20 cellular contexts compared by ENCODE assay signal in genomic region chr11:20000022-20000392, GRCh38.
DNase-seq lines count a peak whose midpoint lies in the region; ATAC-seq, FAIRE-seq and TF ChIP-seq lines count a peak whose summit lies in the region.
"Had no signal": no experiment of that assay in that cellular context is flagged by ENCODE, and none has a peak within 500 bp of the region (broad histone marks: within the 10 kb centered on the region; RNA-seq: fewer than 3 reads in every experiment).

No MANE protein-coding gene starts in this region.

- H3K4me3 Mint-ChIP-seq in type B pancreatic cell = peak overlapping the region; percentile 59
- H3K4me3 Mint-ChIP-seq: T-cell had no signal

- no peak overlapping the region for H3K23ac ChIP-seq in mesendoderm (ENCODE audit: low read length)

- H3K9me3 ChIP-seq in heart right ventricle = no peaks in the 10 kb centered on the region

- H3K9ac ChIP-seq in mesendoderm (ENCODE audit: low read length) = peak overlapping the region; percentile 18
- H3K9ac ChIP-seq: GM23248 had no signal

- H3K4ac ChIP-seq in mesendoderm (ENCODE audit: low read depth, low read length) = peak overlapping the region; percentile 25

- TF ChIP-seq CTCF in heart right ventricle (IDR thresholded peaks at IDR 0.05) (no peak), type B pancreatic cell (conservative IDR thresholded peaks at IDR 0.05) (no peak)

- H3K36me3 ChIP-seq in heart right ventricle (no peaks in the 10 kb centered on the region), mesendoderm (ENCODE audit: control insufficient read depth, insufficient read depth, low read length) (no peaks in the 10 kb centered on the region)

- no peak overlapping the region for H3K4me3 ChIP-seq in heart right ventricle
- H3K4me3 ChIP-seq in mesendoderm (ENCODE audit: low read length) = no peak overlapping the region
- H3K4me3 ChIP-seq: GM23248 had no signal

- no peak overlapping the region for H2AK5ac ChIP-seq in mesendoderm (ENCODE audit: low read length)

- H3K9me3 Mint-ChIP-seq in type B pancreatic cell = no peaks in the 10 kb centered on the region
- H3K9me3 Mint-ChIP-seq: T-cell had no signal

- H3K36me3 Mint-ChIP-seq in type B pancreatic cell = no peaks in the 10 kb centered on the region
- H3K36me3 Mint-ChIP-seq: T-cell had no signal

- no peaks in the 10 kb centered on the region for H3K27me3 Mint-ChIP-seq in type B pancreatic cell

- peaks cover 76% of the 10 kb centered on the region for H3K4me1 Mint-ChIP-seq in type B pancreatic cell (ENCODE audit: unreplicated experiment)
- H3K4me1 Mint-ChIP-seq: T-cell had no signal

- DNase-seq in heart right ventricle (no peak), left cardiac atrium (no peak), caudate nucleus (lab: John Stamatoyannopoulos, UW) (no peak), mesendoderm (peak; percentile 62), type B pancreatic cell (ENCODE audit: extremely low spot score, unreplicated experiment) (no peak), urothelium cell line (ENCODE audit: low spot score) (no peak), substantia nigra (lab: John Stamatoyannopoulos, UW) (no peak)
- DNase-seq: activated CD4-positive, alpha-beta T cell treated with anti-CD3 and anti-CD28 coated beads, Interleukin-2, amount 50 U/mL, for 48 hours; activated naive CD4-positive, alpha-beta T cell; GM23248; kidney; NCI-H2171; occipital lobe; stimulated activated naive CD4-positive, alpha-beta T cell treated with Interleukin-2 at 50 U/mL for 16 hours; T-cell had no signal

- no peak for FAIRE-seq in urothelium cell line (lab: Jason Lieb, UNC)
- FAIRE-seq: colon, endometrium, G401.6, HTR-8/SVneo, kidney had no signal

- peak overlapping the region; percentile 24 for H3K18ac ChIP-seq in mesendoderm (ENCODE audit: low read length)

- intact Hi-C loops in heart right ventricle (cut with DNase I) = no loop called here
- intact Hi-C loops in left cardiac atrium (cut with DNase I) = no loop called here

- no peak overlapping the region for H2BK5ac ChIP-seq in mesendoderm (ENCODE audit: low read length)

- no peak overlapping the region for H2BK120ac ChIP-seq in mesendoderm (ENCODE audit: low read depth, low read length)

- H3K27ac ChIP-seq in heart right ventricle (peak overlapping the region in 9 of 10 donors; percentile 44 to 70 (median 62)), caudate nucleus (ENCODE audit: low read depth, low read length) (peak overlapping the region; percentile 60), mesendoderm (ENCODE audit: low read depth, low read length) (peak overlapping the region; percentile 28), substantia nigra (ENCODE audit: low read depth, low read length, poor library complexity, severe bottlenecking) (no peak overlapping the region)
- H3K27ac ChIP-seq: GM23248 had no signal

- no peak overlapping the region for H4K8ac ChIP-seq in mesendoderm (ENCODE audit: low read depth, low read length)

- no peak overlapping the region for H3K4me2 ChIP-seq in mesendoderm (ENCODE audit: low read length)

- no peaks in the 10 kb centered on the region for H3K27me3 ChIP-seq in heart right ventricle
- H3K27me3 ChIP-seq in mesendoderm (ENCODE audit: insufficient read depth, low read length, poor library complexity) = no peaks in the 10 kb centered on the region

- H3K79me2 ChIP-seq in mesendoderm (ENCODE audit: control insufficient read depth, insufficient read depth, low read length) = no peaks in the 10 kb centered on the region

- no peak overlapping the region for H2BK15ac ChIP-seq in mesendoderm (replicated peaks; ENCODE audit: low read depth)

- no peak overlapping the region for H4K5ac ChIP-seq in mesendoderm (ENCODE audit: low read length)

- peak overlapping the region; percentile 49 for H3K56ac ChIP-seq in mesendoderm (ENCODE audit: low read length)

- WGBS in heart right ventricle, 2 donors = 50 to 60% methylated on average over 3 of the region's 3 CpGs
- WGBS in mesendoderm (ENCODE audit: extremely low coverage, insufficient coverage, low lambda C conversion rate) = no CpG with 5 or more reads among the region's 3 CpGs

- no peak for ATAC-seq in heart right ventricle
- ATAC-seq in left cardiac atrium = no peak
- no peak for ATAC-seq in HG03432 (IDR thresholded peaks at IDR 0.05; ENCODE audit: unreplicated experiment)
- ATAC-seq: T-cell had no signal

- H3K27ac Mint-ChIP-seq in type B pancreatic cell = peak overlapping the region; percentile 64
- H3K27ac Mint-ChIP-seq: T-cell had no signal

- H3K79me1 ChIP-seq in mesendoderm (ENCODE audit: low read length) = no peaks in the 10 kb centered on the region

- H3K4me1 ChIP-seq in heart right ventricle (peaks cover 13 to 79% (median 31%) of the 10 kb centered on the region in 9 donors), mesendoderm (ENCODE audit: control insufficient read depth, low read depth, low read length) (peaks cover 17% of the 10 kb centered on the region)
